ENCODE assay signal across 11 cellular contexts in the genomic region with DNA sequence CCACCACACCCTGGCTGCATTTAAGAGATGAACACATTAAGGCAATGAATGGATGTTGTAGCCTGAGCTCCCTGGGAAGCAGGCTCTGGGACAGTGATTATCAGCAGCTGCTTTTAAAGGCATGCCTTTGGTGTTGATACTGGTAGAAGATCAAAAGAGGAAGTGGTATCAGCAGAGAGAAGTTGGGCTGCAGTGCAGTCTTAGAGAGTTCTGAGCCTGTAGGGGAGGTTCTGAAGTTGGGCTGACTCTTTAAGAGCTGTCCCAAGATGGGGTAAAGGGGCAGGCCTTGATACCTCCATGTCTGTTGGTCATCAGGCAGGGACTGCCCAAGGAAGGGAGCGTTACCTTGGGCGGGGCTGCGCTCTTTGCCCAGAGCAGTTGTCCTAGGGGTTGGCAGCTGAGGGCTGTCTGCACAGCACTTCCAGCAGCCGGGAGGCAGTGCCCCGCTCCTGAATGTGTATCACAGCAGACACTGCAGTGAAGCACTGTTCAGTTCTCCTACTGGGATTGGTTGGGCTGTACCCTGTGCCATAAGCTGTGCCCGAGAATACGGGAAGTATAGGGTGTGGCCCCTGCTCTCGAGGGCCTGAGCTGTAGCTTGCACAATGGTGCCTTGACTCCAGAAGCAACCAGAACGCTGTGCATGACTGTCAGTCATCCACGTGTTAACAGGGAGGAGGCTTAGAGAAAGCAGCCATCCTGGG.
DNase-seq lines count a peak whose midpoint lies in the region; ATAC-seq, FAIRE-seq and TF ChIP-seq lines count a peak whose summit lies in the region.
"Had no signal": no experiment of that assay in that cellular context is flagged by ENCODE, and none has a peak within 500 bp of the region (broad histone marks: within the 10 kb centered on the region; RNA-seq: fewer than 3 reads in every experiment).

No MANE protein-coding gene starts in this region.

- no peak for TF ChIP-seq EP300 in K562 (IDR thresholded peaks at IDR 0.05; ENCODE audit: low read length)

- POLR2A ChIA-PET in K562 (lab: Yijun Ruan, JAX), result interaction anchor here (0.6 to 0.7 kb wide), 2 partner anchors 74 to 463 kb away, joined by 3 to 4 read pairs; no protein-coding TSS in a partner anchor

- no peaks in the 10 kb centered on the region for H3K27me3 ChIP-seq in K562 (ENCODE audit: control insufficient read depth in 2 of 2, insufficient read depth in 2 of 2, low read length in 2 of 2)
- no peaks in the 10 kb centered on the region for H3K27me3 ChIP-seq in GM23338 (ENCODE audit: insufficient read depth)
- H3K27me3 ChIP-seq: stomach had no signal

- H3K36me3 Mint-ChIP-seq in nephron progenitor cell (ENCODE audit: low read depth), result peaks cover 18% of the 10 kb centered on the region
- peaks cover 4% of the 10 kb centered on the region; the same call in 1 of the 3 replicates for H3K36me3 Mint-ChIP-seq in GM23338 (ENCODE audit: low read depth)

- no peaks in the 10 kb centered on the region for H3K9me3 ChIP-seq in K562 (replicated peaks; ENCODE audit: control insufficient read depth, insufficient read depth, low read depth, low read length)
- H3K9me3 ChIP-seq: stomach had no signal

- peaks cover 11 to 24% of the 10 kb centered on the region in 2 experiments for H3K4me1 ChIP-seq in K562 (replicated peaks in 1 of 2; ENCODE audit: control insufficient read depth in 2 of 2, insufficient read depth in 2 of 2, low read length in 2 of 2)
- no peaks in the 10 kb centered on the region for H3K4me1 ChIP-seq in GM23338 (ENCODE audit: insufficient read depth)

- H3K4me1 Mint-ChIP-seq in nephron progenitor cell, result peaks cover 57% of the 10 kb centered on the region
- peaks cover 6% of the 10 kb centered on the region; the same call in 2 of the 3 replicates for H3K4me1 Mint-ChIP-seq in GM23338

- H3K9me1 ChIP-seq in K562 (ENCODE audit: control insufficient read depth, insufficient read depth, low read length), result peaks cover 4% of the 10 kb centered on the region

- H3K4me3 Mint-ChIP-seq in nephron progenitor cell (no peak overlapping the region), GM23338 (no peak overlapping the region)
- H3K4me3 Mint-ChIP-seq: neural crest cell had no signal

- H3K4me3 ChIP-seq in K562, result no peak overlapping the region
- H3K4me3 ChIP-seq in GM23338, result no peak overlapping the region
- H3K4me3 ChIP-seq: stomach had no signal

- BruUV-seq in K562 (replicated peaks; lab: Mats Ljungman, UMichigan), result no TSS peak

- no peak for TF ChIP-seq POLR2A in K562 (conservative IDR thresholded peaks at IDR 0.05)

- FAIRE-seq in K562 (lab: Jason Lieb, UNC), result no peak
- FAIRE-seq: colon had no signal

- ATAC-seq in GM18511 (IDR thresholded peaks at IDR 0.05; ENCODE audit: unreplicated experiment) (peak; percentile 88), HG03159 (IDR thresholded peaks at IDR 0.05; ENCODE audit: unreplicated experiment) (peak; percentile 84), K562 (peak; percentile 25; the same call in 1 of the 3 replicates), GM23338 (no peak)

- no peak overlapping the region for H3K27ac Mint-ChIP-seq in nephron progenitor cell
- no peak overlapping the region for H3K27ac Mint-ChIP-seq in GM23338

- H2AFZ ChIP-seq in K562 (ENCODE audit: low read depth, low read length) (no peak overlapping the region), GM23338 (no peak overlapping the region)

- H3K27me3 Mint-ChIP-seq in nephron progenitor cell (ENCODE audit: low read depth, poor library complexity) (peaks cover 6% of the 10 kb centered on the region), GM23338 (ENCODE audit: insufficient read depth, low read depth, poor library complexity) (peaks cover 1% of the 10 kb centered on the region)

- H3K27ac ChIP-seq in K562 (ENCODE audit: extremely low read depth, low read depth, low read length), result no peak overlapping the region
- no peak overlapping the region for H3K27ac ChIP-seq in GM23338 (ENCODE audit: low read depth)
- H3K27ac ChIP-seq: stomach had no signal

- H4K20me1 ChIP-seq in K562 (replicated peaks; ENCODE audit: control insufficient read depth, insufficient read depth, low read length) (0 out of 2 replicates have a peak, but pooled peaks cover 4% of the 10 kb centered on the region), GM23338 (replicated peaks; ENCODE audit: insufficient read depth) (no peaks in the 10 kb centered on the region)

- peak in 1 of 2 experiments; percentile 6; a peak in 1 of 4 replicates for TF ChIP-seq RAD21 in K562 (CRISPR knock-in tag; conservative IDR thresholded peaks at IDR 0.05 in 1 of 2, IDR thresholded peaks at IDR 0.05 in 1 of 2)

- peaks cover 5% of the 10 kb centered on the region for H3K9me3 Mint-ChIP-seq in nephron progenitor cell
- H3K9me3 Mint-ChIP-seq in GM23338, result peaks cover 4% of the 10 kb centered on the region; the same call in 1 of the 3 replicates
- H3K9me3 Mint-ChIP-seq: neural crest cell had no signal

- TF ChIP-seq CTCF in K562 (IDR thresholded peaks at IDR 0.05 in 2 of 3, conservative IDR thresholded peaks at IDR 0.05 in 1 of 3; ENCODE audit: insufficient read depth in 2 of 3, low read depth in 1 of 3, low read length in 3 of 3) (no peak), nephron progenitor cell (IDR thresholded peaks at IDR 0.05) (no peak), GM23338 (conservative IDR thresholded peaks at IDR 0.05; ENCODE audit: low read depth in 2 of 2) (no peak)

- WGBS in K562 (ENCODE audit: insufficient coverage, low coverage, missing lambda C conversion rate), result 38% methylated on average over 7 of the region's 10 CpGs

- no peak overlapping the region for H3K9ac ChIP-seq in K562 (ENCODE audit: insufficient read depth in 1 of 2, low read depth in 2 of 2, low read length in 2 of 2)

- no peak for DNase-seq in K562 (ENCODE audit: extremely low read depth in 1 of 4, low spot score in 3 of 4)
- DNase-seq in pons (ENCODE audit: low spot score), result peak; percentile 61
- no peak for DNase-seq in KG1 (lab: John Stamatoyannopoulos, UW)
- no peak for DNase-seq in nephron progenitor cell
- no peak for DNase-seq in midbrain (lab: John Stamatoyannopoulos, UW)
- no peak for DNase-seq in GM23338 (ENCODE audit: low spot score)
- DNase-seq: stomach had no signal

- H3K9me2 ChIP-seq in GM23338 (ENCODE audit: insufficient read depth), result no peaks in the 10 kb centered on the region

- CTCF ChIA-PET in K562 (lab: Yijun Ruan, JAX; ENCODE audit: low intra/inter-chr PET ratio), result no interaction called here

- H3F3A ChIP-seq in GM23338 (replicated peaks; ENCODE audit: low read depth), result no peaks in the 10 kb centered on the region

- H3K79me2 ChIP-seq in K562 (ENCODE audit: control insufficient read depth, insufficient read depth, low read length), result no peaks in the 10 kb centered on the region
- H3K79me2 ChIP-seq in GM23338 (replicated peaks; ENCODE audit: insufficient read depth), result no peaks in the 10 kb centered on the region

- no peaks in the 10 kb centered on the region for H3K36me3 ChIP-seq in K562 (ENCODE audit: control insufficient read depth, insufficient read depth, low read length)
- no peaks in the 10 kb centered on the region for H3K36me3 ChIP-seq in GM23338 (ENCODE audit: insufficient read depth)

- in situ Hi-C loops in K562 (cut with MboI), result no loop called here

- intact Hi-C loops in K562 (cut with micrococcal nuclease), result no loop called here

- H3K4me2 ChIP-seq in K562 (ENCODE audit: insufficient read depth, low read length) (no peak overlapping the region), GM23338 (no peak overlapping the region)

TF ChIP-seq in K562, 482 proteins besides CTCF, POLR2A, EP300 and RAD21 (continues in another document):
- TF ChIP-seq RBM25 (IDR thresholded peaks at IDR 0.05; ENCODE audit: low read depth, low read length, severe bottlenecking) (no peak), ZBTB34 (CRISPR knock-in tag; IDR thresholded peaks at IDR 0.05) (no peak), RAD51 (IDR thresholded peaks at IDR 0.05; ENCODE audit: borderline replicate concordance, low read depth) (no peak), ZNF561 (CRISPR knock-in tag; conservative IDR thresholded peaks at IDR 0.05) (no peak), PRPF4 (IDR thresholded peaks at IDR 0.05; ENCODE audit: insufficient read depth, low read depth, low read length, poor library complexity, severe bottlenecking) (no peak), KLF10 (CRISPR knock-in tag; IDR thresholded peaks at IDR 0.05) (no peak), SLC30A9 (CRISPR knock-in tag; IDR thresholded peaks at IDR 0.05) (no peak), BCL6 (CRISPR knock-in tag; IDR thresholded peaks at IDR 0.05) (no peak)

TF ChIP-seq in GM23338, 12 proteins besides CTCF, POLR2A, EP300 and RAD21 (continues in another document):
- TF ChIP-seq POLR2AphosphoS5 (IDR thresholded peaks at IDR 0.05; ENCODE audit: low read depth), result no peak
